9 cellular contexts compared by ENCODE assay signal in the genomic region with DNA sequence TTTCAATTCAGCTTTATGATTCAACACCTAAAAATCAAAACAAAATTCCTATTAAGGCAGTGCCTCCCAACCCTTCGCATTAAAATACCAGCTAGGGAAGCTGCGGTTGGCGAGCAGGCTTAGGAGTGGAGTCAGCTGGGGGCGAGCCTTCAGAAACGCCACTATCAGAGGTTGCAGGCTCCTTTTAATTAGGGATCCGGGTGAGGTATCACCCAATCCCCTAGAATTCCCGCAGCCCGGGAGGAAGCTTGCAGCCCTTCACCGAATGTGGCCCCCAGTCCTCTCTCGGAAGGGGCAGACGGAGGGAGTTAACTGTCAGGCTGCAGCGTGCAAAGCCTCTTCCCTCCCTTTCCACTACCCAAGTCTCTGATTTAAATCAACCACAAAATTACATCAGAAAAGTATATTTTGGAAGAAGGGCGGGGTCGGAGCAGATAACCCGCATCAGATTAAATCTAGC. TPM values are rescaled to one million over a fixed set of nuclear protein-coding genes. Genes with fewer than 3 reads are reported as not detected.
DNase-seq lines count a peak whose midpoint lies in the region; ATAC-seq and TF ChIP-seq lines count a peak whose summit lies in the region.
"Had no signal": no experiment of that assay in that cellular context is flagged by ENCODE, and none has a peak within 500 bp of the region (broad histone marks: within the 10 kb centered on the region; RNA-seq: fewer than 3 reads in every experiment).

No MANE protein-coding gene starts in this region.

- H3K27me3 ChIP-seq in vagina = peaks cover 5% of the 10 kb centered on the region
- H3K27me3 ChIP-seq in gastrocnemius medialis = peaks cover 0 to 3% (median 0%) of the 10 kb centered on the region in 3 donors

- in situ Hi-C loops in gastrocnemius medialis (cut with MboI; ENCODE audit: low sequenced_read_pairs in 4 of 4) = no loop called here

- H3K4me1 ChIP-seq in vagina = peaks cover 50% of the 10 kb centered on the region
- H3K4me1 ChIP-seq in gastrocnemius medialis = peaks cover 8 to 28% of the 10 kb centered on the region in 2 donors

- TF ChIP-seq POLR2A in vagina (IDR thresholded peaks at IDR 0.05) (no peak), gastrocnemius medialis (IDR thresholded peaks at IDR 0.05) (no peak)

- H3K4me3 Mint-ChIP-seq in stimulated activated naive CD8-positive, alpha-beta T cell treated with anti-CD3 and anti-CD28 coated beads, Interleukin-15, Interleukin-2, amounts not matched to agents 100 ng/mL and 50 ng/mL, for 24 hours = peak overlapping the region; percentile 90

- H3K36me3 ChIP-seq in vagina (no peaks in the 10 kb centered on the region), gastrocnemius medialis (peaks cover 0 to 8% of the 10 kb centered on the region in 2 donors)

- peaks cover 67% of the 10 kb centered on the region for H3K27me3 Mint-ChIP-seq in stimulated activated naive CD8-positive, alpha-beta T cell treated with anti-CD3 and anti-CD28 coated beads, Interleukin-15, Interleukin-2, amounts not matched to agents 100 ng/mL and 50 ng/mL, for 24 hours

- H3K36me3 Mint-ChIP-seq in stimulated activated naive CD8-positive, alpha-beta T cell treated with anti-CD3 and anti-CD28 coated beads, Interleukin-15, Interleukin-2, amounts not matched to agents 100 ng/mL and 50 ng/mL, for 24 hours (ENCODE audit: low read depth) = peaks cover 54% of the 10 kb centered on the region

- peak overlapping the region; percentile 70 for H3K27ac Mint-ChIP-seq in stimulated activated naive CD8-positive, alpha-beta T cell treated with anti-CD3 and anti-CD28 coated beads, Interleukin-15, Interleukin-2, amounts not matched to agents 100 ng/mL and 50 ng/mL, for 24 hours

- intact Hi-C loops in vagina (cut with DNase I) = no loop called here
- intact Hi-C loops in gastrocnemius medialis (cut with DNase I; ENCODE audit: low total_unique reads) = loop anchor here (2.0 to 10.0 kb wide), 3 partner anchors 176 to 648 kb away; partner anchors contain the start of gene BNIP1

- H3K4me3 ChIP-seq in vagina = peak overlapping the region; percentile 37 to 47
- H3K4me3 ChIP-seq in gastrocnemius medialis = peak overlapping the region in 2 of 4 donors; percentile 64 to 66
- H3K4me3 ChIP-seq: mucosa of descending colon had no signal

- TF ChIP-seq CTCF in vagina (IDR thresholded peaks at IDR 0.05) = no peak
- TF ChIP-seq CTCF in gastrocnemius medialis (IDR thresholded peaks at IDR 0.05 in 4 of 5, conservative IDR thresholded peaks at IDR 0.05 in 1 of 5) = no peak

- ATAC-seq in stimulated activated naive CD8-positive, alpha-beta T cell treated with anti-CD3 and anti-CD28 coated beads, Interleukin-15, Interleukin-2, amounts not matched to agents 100 U/mL and 50 U/mL, for 24 hours = no peak
- no peak for ATAC-seq in gastrocnemius medialis
- ATAC-seq: mucosa of descending colon had no signal

- no peaks in the 10 kb centered on the region for H3K9me3 ChIP-seq in vagina
- H3K9me3 ChIP-seq in gastrocnemius medialis = no peaks in the 10 kb centered on the region
- H3K9me3 ChIP-seq: mucosa of descending colon had no signal

- DNase-seq in stimulated activated naive CD8-positive, alpha-beta T cell treated with anti-CD3 and anti-CD28 coated beads, Interleukin-15, Interleukin-2, amounts not matched to agents 100 U/mL and 50 U/mL, for 24 hours = no peak
- DNase-seq in UCSD-AML1 (lab: John Stamatoyannopoulos, UW; ENCODE audit: unreplicated experiment) = peak; percentile 28
- peak; percentile 83 for DNase-seq in hepatic stellate cell (ENCODE audit: low spot score)
- no peak for DNase-seq in vagina (ENCODE audit: extremely low spot score in 2 of 2)
- DNase-seq in GF-D8 (lab: John Stamatoyannopoulos, UW) = no peak
- DNase-seq in NCI-H446 treated with DMSO at 0.1 percent for 48 hours (lab: John Stamatoyannopoulos, UW) = no peak
- no peak for DNase-seq in gastrocnemius medialis
- DNase-seq: mucosa of descending colon had no signal

- H3K27ac ChIP-seq in vagina (no peak overlapping the region), gastrocnemius medialis (no peak overlapping the region)

- H3K9me3 Mint-ChIP-seq in stimulated activated naive CD8-positive, alpha-beta T cell treated with anti-CD3 and anti-CD28 coated beads, Interleukin-15, Interleukin-2, amounts not matched to agents 100 ng/mL and 50 ng/mL, for 24 hours = no peaks in the 10 kb centered on the region

- peaks cover 41% of the 10 kb centered on the region for H3K4me1 Mint-ChIP-seq in stimulated activated naive CD8-positive, alpha-beta T cell treated with anti-CD3 and anti-CD28 coated beads, Interleukin-15, Interleukin-2, amounts not matched to agents 100 ng/mL and 50 ng/mL, for 24 hours (ENCODE audit: low read depth)

RNA-seq across cellular contexts. Expression of gene STC2, which starts 1.7 kb away (rescaled TPM):
- total RNA-seq in vagina (2.9 TPM), gastrocnemius medialis (10 to 100 TPM in 1 of 4 donors, 1 to 10 TPM in 2, under 1 TPM in 1; 0.39 to 12.7 (median 4.0) TPM)

Comparison
In these comparisons a context has a peak if more than half of its experiments do, and no peak if none do; other contexts are left out.
1. DNase-seq: peak in UCSD-AML1 (single experiment) and hepatic stellate cell (single experiment); none in stimulated activated naive CD8-positive, alpha-beta T cell treated with anti-CD3 and anti-CD28 coated beads, Interleukin-15, Interleukin-2, amounts not matched to agents 100 U/mL and 50 U/mL, for 24 hours (single experiment), vagina (0 of 2), GF-D8 (single experiment), NCI-H446 treated with DMSO at 0.1 percent for 48 hours (single experiment) and gastrocnemius medialis (0 of 2).